Comparison of ENCODE assay signal across 26 cellular contexts in the genomic region with DNA sequence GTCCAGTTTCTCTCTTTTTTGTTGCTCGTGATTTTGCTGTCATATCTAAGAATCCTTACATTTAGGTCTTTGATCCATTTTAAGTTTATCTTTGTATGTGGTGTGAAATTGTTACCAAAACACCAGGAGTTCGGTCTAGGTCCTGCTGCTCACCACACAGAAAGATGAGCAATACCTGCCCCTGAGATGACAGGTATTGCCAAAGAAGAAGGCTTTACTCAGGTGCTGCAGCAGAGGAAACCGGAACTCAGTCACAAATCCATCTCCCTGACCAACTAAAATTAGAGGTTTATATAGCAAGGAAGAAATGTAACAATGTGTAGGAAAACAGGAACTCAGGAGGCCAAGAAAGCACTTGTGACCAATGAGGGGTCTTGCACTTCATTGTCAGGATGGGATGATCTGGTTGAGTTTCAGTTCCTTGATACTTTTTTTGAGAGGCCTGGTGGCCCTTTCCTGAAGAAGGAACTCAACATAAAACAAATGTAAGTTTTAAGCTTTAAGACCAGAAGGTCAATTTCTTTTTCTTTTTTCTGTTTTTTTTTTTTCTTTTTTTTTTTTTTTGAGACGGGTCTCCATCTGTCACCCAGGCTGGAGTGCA. TPM values are rescaled to one million over a fixed set of nuclear protein-coding genes. Genes with fewer than 3 reads are reported as not detected.
"Had no signal": no experiment of that assay in that cellular context is flagged by ENCODE, and none has a peak within 500 bp of the region (broad histone marks: within the 10 kb centered on the region; RNA-seq: fewer than 3 reads in every experiment).

No MANE protein-coding gene starts in this region.

- H3K27me3 Mint-ChIP-seq: activated CD4-positive, alpha-beta T cell treated with anti-CD3 and anti-CD28 coated beads, Interleukin-2, amount 10 ng/mL, durations not matched to agents 7 days and 5 days; naive thymus-derived CD4-positive, alpha-beta T cell; stimulated activated naive CD8-positive, alpha-beta T cell treated with anti-CD3 and anti-CD28 coated beads, Interleukin-15, amount 100 ng/mL, for 72 hours had no signal

- H3K4me3 Mint-ChIP-seq: activated CD4-positive, alpha-beta T cell treated with anti-CD3 and anti-CD28 coated beads, Interleukin-2, amount 10 ng/mL, durations not matched to agents 7 days and 5 days; naive thymus-derived CD4-positive, alpha-beta T cell; stimulated activated naive CD8-positive, alpha-beta T cell treated with anti-CD3 and anti-CD28 coated beads, Interleukin-15, amount 100 ng/mL, for 72 hours had no signal

- DNase-seq: activated CD4-positive, alpha-beta T cell treated with anti-CD3 and anti-CD28 coated beads, Interleukin-2, amount 10 ng/mL, durations not matched to agents 7 days and 5 days; activated CD8-positive, alpha-beta memory T cell treated with anti-CD3 and anti-CD28 coated beads, Interleukin-2, amount 50 U/mL, for 4 hours; activated effector memory CD4-positive, alpha-beta T cell treated with anti-CD3 and anti-CD28 coated beads, Interleukin-2, amount 50 U/mL, for 16 hours; activated naive CD4-positive, alpha-beta T cell treated with anti-CD3 and anti-CD28 coated beads, Interleukin-2, amount 50 U/mL, for 16 hours; activated T-cell treated with anti-CD3 and anti-CD28 coated beads, Interleukin-2, amount 50 U/mL, for 48 hours; cerebellar nuclear complex; effector CD4-positive, alpha-beta T cell; hypothalamus; mucosa of descending colon; naive thymus-derived CD4-positive, alpha-beta T cell; psoas muscle; right cardiac atrium; stimulated activated naive CD8-positive, alpha-beta T cell treated with anti-CD3 and anti-CD28 coated beads, Interleukin-15, amount 100 ng/mL, for 72 hours; T1000; trophoblast cell had no signal

- H3K4me3 ChIP-seq: ascending aorta, mucosa of descending colon, psoas muscle, skin epidermis had no signal

- ATAC-seq: activated CD4-positive, CD25-positive, alpha-beta regulatory T cell treated with anti-CD3 and anti-CD28 coated beads, Interleukin-2, amount 50 U/mL, for 24 hours; mucosa of descending colon; naive thymus-derived CD4-positive, alpha-beta T cell; psoas muscle; right cardiac atrium; stimulated activated naive CD8-positive, alpha-beta T cell treated with anti-CD3 and anti-CD28 coated beads, Interleukin-15, amount 100 ng/mL, for 72 hours had no signal

- H3K36me3 ChIP-seq: ascending aorta had no signal

- H3K4me1 Mint-ChIP-seq: activated CD4-positive, alpha-beta T cell treated with anti-CD3 and anti-CD28 coated beads, Interleukin-2, amount 10 ng/mL, durations not matched to agents 7 days and 5 days had no signal

- H3K4me1 ChIP-seq: ascending aorta, psoas muscle had no signal

- H3K27me3 ChIP-seq: ascending aorta had no signal

- H3K9me3 ChIP-seq: ascending aorta, mucosa of descending colon, psoas muscle had no signal

- H3K27ac ChIP-seq: ascending aorta, psoas muscle, skin epidermis had no signal

- H3K9me3 Mint-ChIP-seq: stimulated activated naive CD8-positive, alpha-beta T cell treated with anti-CD3 and anti-CD28 coated beads, Interleukin-15, amount 100 ng/mL, for 72 hours had no signal

- H3K27ac Mint-ChIP-seq: activated CD4-positive, alpha-beta T cell treated with anti-CD3 and anti-CD28 coated beads, Interleukin-2, amount 10 ng/mL, durations not matched to agents 7 days and 5 days; naive thymus-derived CD4-positive, alpha-beta T cell; stimulated activated naive CD8-positive, alpha-beta T cell treated with anti-CD3 and anti-CD28 coated beads, Interleukin-15, amount 100 ng/mL, for 72 hours had no signal

RNA-seq across cellular contexts. Expression of a gene that starts 22.7 kb away (rescaled TPM):
- total RNA-seq: activated CD4-positive, alpha-beta T cell treated with anti-CD3 and anti-CD28 coated beads, Interleukin-2, amount 10 ng/mL, durations not matched to agents 7 days and 5 days; ascending aorta; bronchial epithelial cell; frontal cortex; lung microvascular endothelial cell; mucosa of descending colon; naive thymus-derived CD4-positive, alpha-beta T cell; osteocyte; psoas muscle; right cardiac atrium; T-helper 1 cell treated with Interleukin-12 subunit alpha and Interleukin-12 subunit beta and Interleukin-4 antibody, amounts not matched to agents 30 ng/mL and 1 ng/mL, for 36 hours; temporal lobe had no signal
- polyA plus RNA-seq: esophagus; keratinocyte; naive thymus-derived CD4-positive, alpha-beta T cell; psoas muscle; right cardiac atrium had no signal
